In the genomic region with DNA sequence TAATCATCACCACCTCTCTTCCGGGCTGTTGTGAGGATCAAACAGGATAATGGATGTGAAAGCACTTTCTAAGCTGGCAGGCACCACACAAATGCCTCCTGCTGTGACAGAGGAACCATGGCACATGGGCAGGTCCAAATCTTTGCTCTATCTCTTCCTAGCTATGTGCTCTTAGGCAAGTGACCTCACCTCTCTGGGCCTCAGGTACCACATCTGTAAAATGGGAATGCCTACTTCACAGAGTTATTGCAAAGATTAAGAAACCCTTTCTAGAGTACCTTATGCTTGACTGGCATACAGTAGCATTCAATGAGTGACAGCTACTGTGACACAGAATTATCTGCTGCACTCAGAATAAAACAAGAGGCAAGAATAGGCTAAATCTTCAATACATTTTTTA, we compare ENCODE assay signal across 28 cellular contexts.
"Had no signal": no experiment of that assay in that cellular context is flagged by ENCODE, and none has a peak within 500 bp of the region (broad histone marks: within the 10 kb centered on the region; RNA-seq: fewer than 3 reads in every experiment).

No MANE protein-coding gene starts in this region.

- H3K4me1 ChIP-seq: esophagus muscularis mucosa had no signal

- FAIRE-seq: astrocyte, bronchial epithelial cell had no signal

- H3K27me3 ChIP-seq: brain microvascular endothelial cell, dorsolateral prefrontal cortex, esophagus muscularis mucosa, foreskin keratinocyte, gastrocnemius medialis, heart right ventricle had no signal

- ATAC-seq: activated CD4-positive, alpha-beta T cell treated with anti-CD3 and anti-CD28 coated beads for 36 hours; activated CD8-positive, alpha-beta memory T cell treated with anti-CD3 and anti-CD28 coated beads, Interleukin-2, amount 10 ng/mL, durations not matched to agents 7 days and 5 days; activated CD8-positive, alpha-beta T cell treated with anti-CD3 and anti-CD28 coated beads, Interleukin-2, amount 10 ng/mL, durations not matched to agents 7 days and 5 days; foreskin keratinocyte; gastrocnemius medialis; heart right ventricle; T-cell had no signal

- DNase-seq: activated CD4-positive, alpha-beta memory T cell treated with anti-CD3 and anti-CD28 coated beads for 36 hours; activated CD4-positive, alpha-beta T cell treated with anti-CD3 and anti-CD28 coated beads for 36 hours; activated CD4-positive, alpha-beta T cell treated with anti-CD3 and anti-CD28 coated beads, Interleukin-2, amount 10 ng/mL, durations not matched to agents 24 days and 14 days; activated CD4-positive, CD25-positive, alpha-beta regulatory T cell; activated CD4-positive, CD25-positive, alpha-beta regulatory T cell treated with anti-CD3 and anti-CD28 coated beads, Interleukin-2, amount 50 U/mL, for 72 hours; activated CD8-positive, alpha-beta memory T cell treated with anti-CD3 and anti-CD28 coated beads, Interleukin-2, amount 10 ng/mL, durations not matched to agents 7 days and 5 days; activated CD8-positive, alpha-beta memory T cell treated with anti-CD3 and anti-CD28 coated beads, Interleukin-2, amount 50 U/mL, for 4 hours; activated CD8-positive, alpha-beta T cell treated with anti-CD3 and anti-CD28 coated beads, Interleukin-2, amount 10 ng/mL, durations not matched to agents 7 days and 5 days; activated effector memory CD4-positive, alpha-beta T cell treated with anti-CD3 and anti-CD28 coated beads, Interleukin-2, amount 50 U/mL, for 16 hours; activated naive CD4-positive, alpha-beta T cell treated with anti-CD3 and anti-CD28 coated beads for 36 hours; activated naive CD8-positive, alpha-beta T cell treated with anti-CD3 and anti-CD28 coated beads for 36 hours; activated T-cell treated with anti-CD3 and anti-CD28 coated beads, Interleukin-2, amount 50 U/mL, for 1 hour; activated T-cell treated with anti-CD3 and anti-CD28 coated beads, Interleukin-2, amount 50 U/mL, for 48 hours; brain microvascular endothelial cell; dorsolateral prefrontal cortex; effector memory CD4-positive, alpha-beta T cell; erythroblast; foreskin keratinocyte; gastrocnemius medialis; glutamatergic neuron; heart right ventricle; T-cell; T1000; WERI-Rb-1 had no signal

- H3K9me3 ChIP-seq: esophagus muscularis mucosa, gastrocnemius medialis, heart right ventricle had no signal

- H3K4me3 ChIP-seq: coronary artery, dorsolateral prefrontal cortex, esophagus muscularis mucosa, gastrocnemius medialis, heart right ventricle had no signal

- H3K27ac ChIP-seq: brain microvascular endothelial cell, coronary artery, dorsolateral prefrontal cortex, esophagus muscularis mucosa, foreskin keratinocyte, gastrocnemius medialis, heart right ventricle, WERI-Rb-1 had no signal
